8 cellular contexts compared by ENCODE assay signal in genomic region chr16:89289428-89290395, GRCh38.
DNase-seq lines count a peak whose midpoint lies in the region; ATAC-seq and TF ChIP-seq lines count a peak whose summit lies in the region.

No MANE protein-coding gene starts in this region.

- 77 to 87% methylated on average over 20 to 21 of the region's 25 CpGs for WGBS in testis, 2 donors

- TF ChIP-seq CTCF in PC-9 (conservative IDR thresholded peaks at IDR 0.05) (peak; percentile 82), fibroblast of the aortic adventitia (IDR thresholded peaks at IDR 0.05; ENCODE audit: insufficient read depth, low read length) (peak; percentile 93), neutrophil (IDR thresholded peaks at IDR 0.05) (peak; percentile 67), testis (IDR thresholded peaks at IDR 0.05) (peak; percentile 53 to 69 (median 63))

- H2AFZ ChIP-seq in PC-9: no peak overlapping the region

- CTCF ChIA-PET in PC-9 (lab: Charles Lee): interaction anchor here (0.5 kb wide), 1 partner anchor 181 kb away, joined by 4 read pairs; no protein-coding TSS in a partner anchor

- no peak for TF ChIP-seq POLR2A in testis (IDR thresholded peaks at IDR 0.05)

- H3K27me3 ChIP-seq in PC-9 (ENCODE audit: insufficient read depth, low read depth): no peaks in the 10 kb centered on the region
- no peaks in the 10 kb centered on the region for H3K27me3 ChIP-seq in neutrophil
- H3K27me3 ChIP-seq in testis: no peaks in the 10 kb centered on the region

- H3F3A ChIP-seq in PC-9 (ENCODE audit: insufficient read depth, low read depth): peaks cover 39% of the 10 kb centered on the region

- no peaks in the 10 kb centered on the region for H3K9me3 ChIP-seq in PC-9 (ENCODE audit: insufficient read depth, low read depth)
- no peaks in the 10 kb centered on the region for H3K9me3 ChIP-seq in neutrophil
- no peaks in the 10 kb centered on the region for H3K9me3 ChIP-seq in testis

- DNase-seq in CD1c-positive myeloid dendritic cell (ENCODE audit: extremely low spot score) (peak; percentile 68), HCEC 1CT (peak; percentile 52), PC-9 (peak; percentile 52 to 75), activated T-helper 1 cell treated with Interleukin-2 at 50 U/mL for 16 hours (ENCODE audit: low read depth) (peak; percentile 41), fibroblast of the aortic adventitia (ENCODE audit: low read depth) (peak; percentile 64), testis (peak; percentile 71)

- H3K4me2 ChIP-seq in PC-9: no peak overlapping the region

- no peaks in the 10 kb centered on the region for H3K9me2 ChIP-seq in PC-9 (ENCODE audit: insufficient read depth)

- H3K4me3 ChIP-seq in PC-9: no peak overlapping the region
- no peak overlapping the region for H3K4me3 ChIP-seq in fibroblast of the aortic adventitia (ENCODE audit: low read depth, low read length)
- no peak overlapping the region for H3K4me3 ChIP-seq in neutrophil (ENCODE audit: low read depth in 1 of 2, low read length in 1 of 2)
- H3K4me3 ChIP-seq in testis: no peak overlapping the region

- H3K79me2 ChIP-seq in PC-9 (ENCODE audit: low read depth): peaks cover 28% of the 10 kb centered on the region

- no peak for ATAC-seq in GM21360 (IDR thresholded peaks at IDR 0.05; ENCODE audit: unreplicated experiment)

- intact Hi-C loops in PC-9 (cut with micrococcal nuclease; ENCODE audit: unreplicated experiment): no loop called here
- intact Hi-C loops in testis (cut with DNase I; ENCODE audit: low total_unique reads): no loop called here

- POLR2A ChIA-PET in PC-9 (lab: Charles Lee; ENCODE audit: unreplicated experiment): interaction anchor here (0.6 kb wide), 1 partner anchor 167 kb away, joined by 7 read pairs; no protein-coding TSS in a partner anchor

- H3K27ac ChIP-seq in PC-9: no peak overlapping the region
- H3K27ac ChIP-seq in neutrophil: no peak overlapping the region
- no peak overlapping the region for H3K27ac ChIP-seq in testis

- no TSS peak for BruUV-seq in PC-9 (replicated peaks; lab: Mats Ljungman, UMichigan)

- H3K36me3 ChIP-seq in PC-9 (ENCODE audit: low read depth) (peaks cover 40% of the 10 kb centered on the region), neutrophil (peaks cover 69% of the 10 kb centered on the region), testis (ENCODE audit: low read depth, missing control alignments) (no peaks in the 10 kb centered on the region)

- peaks cover 71% of the 10 kb centered on the region for H4K20me1 ChIP-seq in PC-9 (ENCODE audit: insufficient read depth)

- H3K4me1 ChIP-seq in PC-9 (replicated peaks; ENCODE audit: insufficient read depth): no peaks in the 10 kb centered on the region
- H3K4me1 ChIP-seq in neutrophil (ENCODE audit: control insufficient read depth in 1 of 2, insufficient read depth in 1 of 2, low read depth in 1 of 2, low read length in 1 of 2): peaks cover 0 to 2% of the 10 kb centered on the region in 2 experiments
- peaks cover 10% of the 10 kb centered on the region for H3K4me1 ChIP-seq in testis
